Comparison of ENCODE assay signal across 8 cellular contexts in genomic region chr6:28941681-28942448, GRCh38. TPM values are rescaled to one million over a fixed set of nuclear protein-coding genes. Genes with fewer than 3 reads are reported as not detected.
A peak's percentile ranks its signal among the peaks of the same experiment; 100 is the strongest.
DNase-seq lines count a peak whose midpoint lies in the region; ATAC-seq and TF ChIP-seq lines count a peak whose summit lies in the region.

No MANE protein-coding gene starts in this region.

- CTCF ChIA-PET in activated CD4-positive, alpha-beta T cell treated with anti-CD3 and anti-CD28 coated beads, Interleukin-2, amount 10 ng/mL, durations not matched to agents 7 days and 5 days (lab: Charles Lee), result interaction anchor here (0.5 to 1.1 kb wide), 2 partner anchors 104 to 1023 kb away, joined by 3 read pairs; no protein-coding TSS in a partner anchor
- CTCF ChIA-PET in WTC11 (lab: Charles Lee), result no interaction called here

- no peak for TF ChIP-seq CTCF in WTC11 (IDR thresholded peaks at IDR 0.05)

- H3K27ac Mint-ChIP-seq in activated CD4-positive, alpha-beta T cell treated with anti-CD3 and anti-CD28 coated beads, Interleukin-2, amount 10 ng/mL, durations not matched to agents 7 days and 5 days, result peak overlapping the region; percentile 96
- H3K27ac Mint-ChIP-seq in WTC11, result peak overlapping the region; percentile 28; the same call in 1 of the 2 replicates

- H3K4me1 Mint-ChIP-seq in activated CD4-positive, alpha-beta T cell treated with anti-CD3 and anti-CD28 coated beads, Interleukin-2, amount 10 ng/mL, durations not matched to agents 7 days and 5 days, result peaks cover 56% of the 10 kb centered on the region
- peaks cover 29% of the 10 kb centered on the region for H3K4me1 Mint-ChIP-seq in WTC11

- peak overlapping the region; percentile 84 for H3K4me3 Mint-ChIP-seq in activated CD4-positive, alpha-beta T cell treated with anti-CD3 and anti-CD28 coated beads, Interleukin-2, amount 10 ng/mL, durations not matched to agents 7 days and 5 days
- peak overlapping the region; percentile 95 for H3K4me3 Mint-ChIP-seq in WTC11

- peak overlapping the region; percentile 67 for H3K4me3 ChIP-seq in iPS-18c (ENCODE audit: insufficient read depth, low read depth, low read length)

- DNase-seq in activated CD4-positive, alpha-beta T cell treated with anti-CD3 and anti-CD28 coated beads, Interleukin-2, amount 10 ng/mL, durations not matched to agents 7 days and 5 days, result no peak
- no peak for DNase-seq in activated CD4-positive, alpha-beta T cell treated with anti-CD3 and anti-CD28 coated beads for 1 hour
- DNase-seq in WTC11 (ENCODE audit: low spot score) (peak; percentile 59), superior temporal gyrus (ENCODE audit: extremely low spot score) (peak; percentile 20), NCI-H2029 (lab: John Stamatoyannopoulos, UW) (no peak)

- ATAC-seq in WTC11 (peak; percentile 38), GM18867 (IDR thresholded peaks at IDR 0.05; ENCODE audit: unreplicated experiment) (no peak), GM18858 (IDR thresholded peaks at IDR 0.05; ENCODE audit: unreplicated experiment) (no peak)

- peaks cover 4% of the 10 kb centered on the region for H3K27me3 Mint-ChIP-seq in activated CD4-positive, alpha-beta T cell treated with anti-CD3 and anti-CD28 coated beads, Interleukin-2, amount 10 ng/mL, durations not matched to agents 7 days and 5 days
- peaks cover 4% of the 10 kb centered on the region for H3K27me3 Mint-ChIP-seq in WTC11 (ENCODE audit: low read depth)

- H3K9me3 ChIP-seq in iPS-18c (ENCODE audit: control insufficient read depth, insufficient read depth, low read length), result no peaks in the 10 kb centered on the region

- no peaks in the 10 kb centered on the region for H3K9me3 Mint-ChIP-seq in activated CD4-positive, alpha-beta T cell treated with anti-CD3 and anti-CD28 coated beads, Interleukin-2, amount 10 ng/mL, durations not matched to agents 7 days and 5 days
- no peaks in the 10 kb centered on the region for H3K9me3 Mint-ChIP-seq in WTC11

- POLR2A ChIA-PET in activated CD4-positive, alpha-beta T cell treated with anti-CD3 and anti-CD28 coated beads, Interleukin-2, amount 10 ng/mL, durations not matched to agents 7 days and 5 days (lab: Charles Lee), result interaction anchor here (1.4 kb wide), 1 partner anchor 18 kb away, joined by 3 read pairs; no protein-coding TSS in a partner anchor
- POLR2A ChIA-PET in WTC11 (lab: Charles Lee), result interaction anchor here (2.4 kb wide), 1 partner anchor 19 kb away, joined by 8 read pairs; no protein-coding TSS in a partner anchor

- no peaks in the 10 kb centered on the region for H3K36me3 Mint-ChIP-seq in activated CD4-positive, alpha-beta T cell treated with anti-CD3 and anti-CD28 coated beads, Interleukin-2, amount 10 ng/mL, durations not matched to agents 7 days and 5 days (ENCODE audit: low read depth)
- no peaks in the 10 kb centered on the region for H3K36me3 Mint-ChIP-seq in WTC11

TF ChIP-seq in WTC11, 78 proteins besides CTCF, POLR2A, EP300 and RAD21:
- TF ChIP-seq PRDM15 (CRISPR knock-in tag; IDR thresholded peaks at IDR 0.05) (no peak), ATF1 (CRISPR knock-in tag; IDR thresholded peaks at IDR 0.05) (0 out of 2 replicates have a peak, but pooled peaks have one; percentile 3), HMGXB4 (CRISPR knock-in tag; IDR thresholded peaks at IDR 0.05) (0 out of 2 replicates have a peak, but pooled peaks have one; percentile 26)

RNA-seq across cellular contexts. Expression of gene TRIM27, which starts 18.1 kb away (rescaled TPM):
- total RNA-seq in activated CD4-positive, alpha-beta T cell treated with anti-CD3 and anti-CD28 coated beads, Interleukin-2, amount 10 ng/mL, durations not matched to agents 7 days and 5 days, result 10 to 100 TPM; 63.1 to 66.6 TPM
- 65.8 to 79.8 TPM (median 68.3 TPM) in 3 replicates for total RNA-seq in WTC11 (2021)

Comparison
In these comparisons a context has a peak if more than half of its experiments do, and no peak if none do; other contexts are left out.
1. DNase-seq: peak in WTC11 (single experiment) and superior temporal gyrus (single experiment); none in activated CD4-positive, alpha-beta T cell treated with anti-CD3 and anti-CD28 coated beads, Interleukin-2, amount 10 ng/mL, durations not matched to agents 7 days and 5 days (single experiment), activated CD4-positive, alpha-beta T cell treated with anti-CD3 and anti-CD28 coated beads for 1 hour (single experiment) and NCI-H2029 (single experiment).